ENCODE assay signal across 10 cellular contexts in the genomic region with DNA sequence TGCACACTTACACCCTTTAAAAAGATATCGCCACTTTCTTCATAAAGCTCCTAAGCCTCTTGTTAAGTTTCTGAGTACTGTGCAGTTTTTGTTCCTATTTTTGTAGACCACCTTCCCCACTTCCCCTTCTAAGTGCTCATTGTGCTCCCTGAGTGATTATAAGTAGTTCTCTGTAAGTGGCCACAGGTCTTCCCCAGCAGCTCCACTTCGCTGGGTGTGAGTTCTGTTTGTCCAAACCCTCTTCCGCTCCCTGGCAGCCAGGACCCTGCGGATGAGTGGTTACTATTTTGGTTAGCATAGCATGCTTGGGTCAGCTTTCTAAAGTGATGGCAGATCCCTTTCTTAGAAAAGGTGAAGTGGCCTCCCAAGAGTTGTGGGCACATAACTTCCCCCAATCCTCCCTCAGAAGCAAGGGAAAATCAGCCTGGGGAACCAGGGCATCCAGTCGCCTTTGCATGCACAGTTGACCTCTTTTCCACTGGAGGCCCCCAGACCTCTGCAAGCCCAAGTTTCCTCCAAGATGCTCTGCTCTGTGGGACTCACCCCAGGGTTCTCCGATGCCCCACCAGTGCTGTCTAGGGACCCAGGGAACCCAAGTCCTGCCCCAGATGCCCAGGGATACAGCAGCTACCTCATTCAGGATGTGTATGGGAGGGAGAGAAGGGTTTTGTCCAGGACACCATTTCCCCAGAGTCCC.
DNase-seq lines count a peak whose midpoint lies in the region; ATAC-seq and TF ChIP-seq lines count a peak whose summit lies in the region.
"Had no signal": no experiment of that assay in that cellular context is flagged by ENCODE, and none has a peak within 500 bp of the region (broad histone marks: within the 10 kb centered on the region; RNA-seq: fewer than 3 reads in every experiment).

No MANE protein-coding gene starts in this region.

- H3K9me3 Mint-ChIP-seq in HFFc6 (no peaks in the 10 kb centered on the region), IgD-negative memory B cell (peaks cover 0 to 2% (median 0%) of the 10 kb centered on the region in 3 donors)

- peaks cover 76% of the 10 kb centered on the region for H3K4me1 Mint-ChIP-seq in HFFc6 (ENCODE audit: low read depth)
- H3K4me1 Mint-ChIP-seq in IgD-negative memory B cell: peaks cover 11 to 25% (median 19%) of the 10 kb centered on the region in 3 donors

- intact Hi-C loops in left lung (cut with DNase I) (no loop called here), left ventricle myocardium inferior (cut with micrococcal nuclease) (no loop called here)

- H3K36me3 Mint-ChIP-seq in HFFc6 (ENCODE audit: low read depth) (no peaks in the 10 kb centered on the region; the same call in 1 of the 2 replicates), IgD-negative memory B cell (no peaks in the 10 kb centered on the region)

- H3K4me1 ChIP-seq in left lung (peaks cover 0 to 29% of the 10 kb centered on the region in 2 donors), left ventricle myocardium inferior (peaks cover 17% of the 10 kb centered on the region)

- H3K4me3 ChIP-seq in left lung: no peak overlapping the region
- no peak overlapping the region for H3K4me3 ChIP-seq in left ventricle myocardium inferior
- H3K4me3 ChIP-seq: SJSA1 had no signal

- no peaks in the 10 kb centered on the region for H3K27me3 ChIP-seq in left lung
- H3K27me3 ChIP-seq in left ventricle myocardium inferior (ENCODE audit: low read depth): peaks cover 3% of the 10 kb centered on the region
- H3K27me3 ChIP-seq: SJSA1 had no signal

- H3K36me3 ChIP-seq in left lung (no peaks in the 10 kb centered on the region), left ventricle myocardium inferior (no peaks in the 10 kb centered on the region)

- peaks cover 5% of the 10 kb centered on the region; the same call in 1 of the 2 replicates for H3K27me3 Mint-ChIP-seq in HFFc6 (ENCODE audit: insufficient read depth)
- H3K27me3 Mint-ChIP-seq in IgD-negative memory B cell: peaks cover 27% of the 10 kb centered on the region
- H3K27me3 Mint-ChIP-seq: activated naive CD8-positive, alpha-beta T cell had no signal

- no peaks in the 10 kb centered on the region for H3K9me3 ChIP-seq in left lung
- no peaks in the 10 kb centered on the region for H3K9me3 ChIP-seq in left ventricle myocardium inferior (replicated peaks)
- H3K9me3 ChIP-seq: SJSA1 had no signal

- DNase-seq in HFFc6 (no peak), left lung (peak in 1 of 2 donors; percentile 67), pons (ENCODE audit: low spot score) (no peak), NCI-H2196 treated with DMSO at 0.1 percent for 48 hours (lab: John Stamatoyannopoulos, UW; ENCODE audit: unreplicated experiment) (no peak), left ventricle myocardium inferior (no peak)
- DNase-seq in stimulated activated naive CD8-positive, alpha-beta T cell treated with anti-CD3 and anti-CD28 coated beads, Interleukin-15, Interleukin-2, amounts not matched to agents 100 U/mL and 50 U/mL, for 24 hours: no peak

- TF ChIP-seq CTCF in HFFc6 (IDR thresholded peaks at IDR 0.05) (no peak), left lung (IDR thresholded peaks at IDR 0.05) (no peak), left ventricle myocardium inferior (IDR thresholded peaks at IDR 0.05; ENCODE audit: borderline replicate concordance) (no peak)

- H3K27ac ChIP-seq in left lung (no peak overlapping the region), left ventricle myocardium inferior (replicated peaks) (no peak overlapping the region)
- H3K27ac ChIP-seq: SJSA1 had no signal

- no peak overlapping the region for H3K4me3 Mint-ChIP-seq in HFFc6
- peak overlapping the region in 3 of 4 donors; percentile 1 to 81 (median 31) for H3K4me3 Mint-ChIP-seq in IgD-negative memory B cell
- H3K4me3 Mint-ChIP-seq: activated naive CD8-positive, alpha-beta T cell had no signal

- ATAC-seq in GM19035 (IDR thresholded peaks at IDR 0.05; ENCODE audit: unreplicated experiment): peak; percentile 55
- ATAC-seq in left lung: peak; percentile 74
- no peak for ATAC-seq in stimulated activated naive CD8-positive, alpha-beta T cell treated with anti-CD3 and anti-CD28 coated beads, Interleukin-15, Interleukin-2, amounts not matched to agents 100 U/mL and 50 U/mL, for 24 hours

- H3K27ac Mint-ChIP-seq in HFFc6 (peak overlapping the region; percentile 48), IgD-negative memory B cell (peak overlapping the region in 1 of 3 donors; percentile 40)
- H3K27ac Mint-ChIP-seq: activated naive CD8-positive, alpha-beta T cell had no signal
